26 cellular contexts compared by ENCODE assay signal in genomic region chr6:91631227-91631626, GRCh38.
"Had no signal": no experiment of that assay in that cellular context is flagged by ENCODE, and none has a peak within 500 bp of the region (broad histone marks: within the 10 kb centered on the region; RNA-seq: fewer than 3 reads in every experiment).

No MANE protein-coding gene starts in this region.

- H3K36me3 ChIP-seq: colonic mucosa, esophagus muscularis mucosa, esophagus squamous epithelium, gastrocnemius medialis, gastroesophageal sphincter, heart left ventricle, heart right ventricle had no signal

- DNase-seq: colonic mucosa; cortex of kidney; dermis blood vessel endothelial cell; dorsolateral prefrontal cortex; effector CD4-positive, alpha-beta T cell; effector CD8-positive, alpha-beta T cell; effector memory CD4-positive, alpha-beta T cell; effector memory CD8-positive, alpha-beta T cell; endodermal cell; erythroblast; esophagus squamous epithelium; foreskin fibroblast; foreskin keratinocyte; foreskin melanocyte; gastrocnemius medialis; glutamatergic neuron; head of caudate nucleus; heart left ventricle; heart right ventricle had no signal

- FAIRE-seq: colon, endometrium, endothelial cell of umbilical vein, frontal cortex had no signal

- H3K9me3 ChIP-seq: colonic mucosa, esophagus muscularis mucosa, esophagus squamous epithelium, gastrocnemius medialis, gastroesophageal sphincter, heart left ventricle, heart right ventricle had no signal

- H3K27ac ChIP-seq: colonic mucosa, dorsolateral prefrontal cortex, epithelial cell of prostate, esophagus muscularis mucosa, esophagus squamous epithelium, foreskin keratinocyte, gastrocnemius medialis, gastroesophageal sphincter, heart left ventricle, heart right ventricle had no signal

- H3K27me3 ChIP-seq: colonic mucosa, esophagus muscularis mucosa, esophagus squamous epithelium, gastrocnemius medialis, gastroesophageal sphincter, heart left ventricle had no signal

- H3K4me3 ChIP-seq: colonic mucosa, dorsolateral prefrontal cortex, esophagus muscularis mucosa, esophagus squamous epithelium, gastrocnemius medialis, gastroesophageal sphincter, heart left ventricle, heart right ventricle had no signal
